Comparison of ENCODE assay signal across 1 cellular context in the genomic region with DNA sequence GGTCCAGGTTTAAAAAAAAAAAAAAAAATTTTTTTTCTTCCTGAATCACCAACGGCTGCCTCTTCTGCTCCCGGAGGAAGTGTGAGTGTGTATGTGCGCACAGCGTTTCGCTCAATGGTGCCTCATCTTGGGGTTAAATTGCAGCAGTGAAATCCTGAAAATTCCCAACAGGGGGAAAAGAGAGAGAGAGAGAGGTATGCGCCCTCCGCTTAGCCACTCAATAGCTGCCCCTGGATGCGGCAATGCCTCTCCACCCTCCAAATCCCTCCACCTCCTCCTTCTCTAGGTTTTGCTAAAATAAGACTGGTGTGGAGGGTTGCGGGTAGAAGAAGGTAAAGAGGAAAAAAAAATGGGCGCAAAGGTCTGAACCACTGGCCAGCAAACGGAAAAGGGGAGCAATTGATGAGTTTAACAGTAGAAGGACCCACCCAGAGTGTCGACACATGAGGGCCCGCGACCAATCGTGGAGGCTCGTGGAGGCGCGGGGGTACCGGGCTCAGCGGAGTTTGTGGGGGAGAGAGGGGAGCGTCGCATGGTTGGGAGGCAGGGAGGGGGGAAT.
A peak's percentile ranks its signal among the peaks of the same experiment; 100 is the strongest.
TF ChIP-seq lines count a peak whose summit lies in the region.

No MANE protein-coding gene starts in this region.

TF ChIP-seq in H1, 55 proteins besides CTCF, POLR2A, EP300 and RAD21 (continued from another document):
- no peak for TF ChIP-seq CHD2 (IDR thresholded peaks at IDR 0.05; ENCODE audit: low read length)
- TF ChIP-seq SIN3A (conservative IDR thresholded peaks at IDR 0.05 in 1 of 2, IDR thresholded peaks at IDR 0.05 in 1 of 2; ENCODE audit: low read depth in 1 of 2, low read length in 2 of 2), result no peak
- TF ChIP-seq BACH1 (IDR thresholded peaks at IDR 0.05; ENCODE audit: low read length), result no peak
- TF ChIP-seq CHD7 (IDR thresholded peaks at IDR 0.05; ENCODE audit: insufficient replicate concordance, low read length), result no peak
- no peak for TF ChIP-seq SIX5 (IDR thresholded peaks at IDR 0.05; ENCODE audit: low read depth, low read length)
- no peak for TF ChIP-seq SRF (IDR thresholded peaks at IDR 0.05; ENCODE audit: low read depth, low read length)
- TF ChIP-seq HDAC6 (IDR thresholded peaks at IDR 0.05; ENCODE audit: low read depth, low read length), result no peak
- no peak for TF ChIP-seq TCF12 (IDR thresholded peaks at IDR 0.05; ENCODE audit: low read depth, low read length)
- TF ChIP-seq, protein P1, sequence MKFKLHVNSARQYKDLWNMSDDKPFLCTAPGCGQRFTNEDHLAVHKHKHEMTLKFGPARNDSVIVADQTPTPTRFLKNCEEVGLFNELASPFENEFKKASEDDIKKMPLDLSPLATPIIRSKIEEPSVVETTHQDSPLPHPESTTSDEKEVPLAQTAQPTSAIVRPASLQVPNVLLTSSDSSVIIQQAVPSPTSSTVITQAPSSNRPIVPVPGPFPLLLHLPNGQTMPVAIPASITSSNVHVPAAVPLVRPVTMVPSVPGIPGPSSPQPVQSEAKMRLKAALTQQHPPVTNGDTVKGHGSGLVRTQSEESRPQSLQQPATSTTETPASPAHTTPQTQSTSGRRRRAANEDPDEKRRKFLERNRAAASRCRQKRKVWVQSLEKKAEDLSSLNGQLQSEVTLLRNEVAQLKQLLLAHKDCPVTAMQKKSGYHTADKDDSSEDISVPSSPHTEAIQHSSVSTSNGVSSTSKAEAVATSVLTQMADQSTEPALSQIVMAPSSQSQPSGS (IDR thresholded peaks at IDR 0.05; ENCODE audit: low read length), result no peak
- no peak for TF ChIP-seq SIRT6 (IDR thresholded peaks at IDR 0.05; ENCODE audit: low read length)
- TF ChIP-seq TAF1 (IDR thresholded peaks at IDR 0.05; ENCODE audit: low read depth, low read length), result peak; percentile 78
- no peak for TF ChIP-seq KDM1A (IDR thresholded peaks at IDR 0.05; ENCODE audit: borderline replicate concordance, low read length)
- TF ChIP-seq, protein P2, sequence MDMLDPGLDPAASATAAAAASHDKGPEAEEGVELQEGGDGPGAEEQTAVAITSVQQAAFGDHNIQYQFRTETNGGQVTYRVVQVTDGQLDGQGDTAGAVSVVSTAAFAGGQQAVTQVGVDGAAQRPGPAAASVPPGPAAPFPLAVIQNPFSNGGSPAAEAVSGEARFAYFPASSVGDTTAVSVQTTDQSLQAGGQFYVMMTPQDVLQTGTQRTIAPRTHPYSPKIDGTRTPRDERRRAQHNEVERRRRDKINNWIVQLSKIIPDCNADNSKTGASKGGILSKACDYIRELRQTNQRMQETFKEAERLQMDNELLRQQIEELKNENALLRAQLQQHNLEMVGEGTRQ (IDR thresholded peaks at IDR 0.05; ENCODE audit: low read length), result no peak
- TF ChIP-seq, protein P3, sequence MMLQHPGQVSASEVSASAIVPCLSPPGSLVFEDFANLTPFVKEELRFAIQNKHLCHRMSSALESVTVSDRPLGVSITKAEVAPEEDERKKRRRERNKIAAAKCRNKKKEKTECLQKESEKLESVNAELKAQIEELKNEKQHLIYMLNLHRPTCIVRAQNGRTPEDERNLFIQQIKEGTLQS (IDR thresholded peaks at IDR 0.05; ENCODE audit: insufficient read depth, low read depth, low read length), result no peak
- 0 out of 2 replicates have a peak, but pooled peaks have one; percentile 21 for TF ChIP-seq PHF8 (conservative IDR thresholded peaks at IDR 0.05; ENCODE audit: low read depth, low read length)
- no peak for TF ChIP-seq SP2 (IDR thresholded peaks at IDR 0.05; ENCODE audit: low read length)
- TF ChIP-seq SP1 (IDR thresholded peaks at IDR 0.05; ENCODE audit: low read depth, low read length), result no peak
- no peak for TF ChIP-seq MAFK (IDR thresholded peaks at IDR 0.05; ENCODE audit: low read depth, low read length)
- TF ChIP-seq ZNF274 (IDR thresholded peaks at IDR 0.05; ENCODE audit: borderline replicate concordance, extremely low read depth, low read length), result no peak
- peak; percentile 35 for TF ChIP-seq TAF7 (optimal IDR thresholded peaks at IDR 0.05; ENCODE audit: borderline replicate concordance, low read depth, low read length)
- no peak for TF ChIP-seq CBX8 (IDR thresholded peaks at IDR 0.05; ENCODE audit: borderline replicate concordance, low read depth, low read length)
- no peak; the same call in 1 of the 2 replicates for TF ChIP-seq POLR2AphosphoS5 (IDR thresholded peaks at IDR 0.05; ENCODE audit: low read depth, low read length)
- TF ChIP-seq CHD1 (IDR thresholded peaks at IDR 0.05; ENCODE audit: low read depth, low read length), result no peak
- no peak for TF ChIP-seq RBBP5 (IDR thresholded peaks at IDR 0.05; ENCODE audit: borderline replicate concordance, low read depth, low read length)
- no peak for TF ChIP-seq EZH2 (IDR thresholded peaks at IDR 0.05; ENCODE audit: low read depth, low read length, severe bottlenecking)
- no peak for TF ChIP-seq FOSL1 (IDR thresholded peaks at IDR 0.05; ENCODE audit: insufficient read depth, low read depth, low read length)
- no peak for TF ChIP-seq GTF2F1 (IDR thresholded peaks at IDR 0.05; ENCODE audit: borderline replicate concordance, low read depth, low read length)
- TF ChIP-seq HDAC2 (IDR thresholded peaks at IDR 0.05; ENCODE audit: borderline replicate concordance in 1 of 2, low read depth in 2 of 2, low read length in 2 of 2), result no peak
- TF ChIP-seq CREB1 (IDR thresholded peaks at IDR 0.05), result no peak
- TF ChIP-seq POU5F1 (IDR thresholded peaks at IDR 0.05; ENCODE audit: low read depth, low read length), result no peak
- TF ChIP-seq E2F6 (IDR thresholded peaks at IDR 0.05), result no peak
- peak; percentile 36; the same call in 1 of the 2 replicates for TF ChIP-seq SUZ12 (IDR thresholded peaks at IDR 0.05; ENCODE audit: low read length)
- TF ChIP-seq CEBPB (IDR thresholded peaks at IDR 0.05; ENCODE audit: low read depth, low read length), result no peak
- peak; percentile 50 for TF ChIP-seq ASH2L (IDR thresholded peaks at IDR 0.05; ENCODE audit: low read length)
- TF ChIP-seq JUN (IDR thresholded peaks at IDR 0.05; ENCODE audit: low read depth, low read length), result no peak
- no peak for TF ChIP-seq CTBP2 (IDR thresholded peaks at IDR 0.05; ENCODE audit: borderline replicate concordance, insufficient read depth, insufficient read length, low read length)
- no peak for TF ChIP-seq KDM5A (IDR thresholded peaks at IDR 0.05; ENCODE audit: low read length)
- TF ChIP-seq YY1 (IDR thresholded peaks at IDR 0.05; ENCODE audit: low read depth, low read length), result peak; percentile 55; the same call in 1 of the 2 replicates
- no peak for TF ChIP-seq KDM4A (IDR thresholded peaks at IDR 0.05; ENCODE audit: low read depth, low read length, severe bottlenecking)
- no peak for TF ChIP-seq GABPA (IDR thresholded peaks at IDR 0.05; ENCODE audit: borderline replicate concordance, insufficient read depth, low read length)
- TF ChIP-seq MAX (IDR thresholded peaks at IDR 0.05), result 0 out of 2 replicates have a peak, but pooled peaks have one; percentile 8
- TF ChIP-seq SP4 (IDR thresholded peaks at IDR 0.05; ENCODE audit: low read length), result no peak
- no peak for TF ChIP-seq JUND (IDR thresholded peaks at IDR 0.05; ENCODE audit: low read length)
- no peak for TF ChIP-seq BRCA1 (IDR thresholded peaks at IDR 0.05; ENCODE audit: low read depth, low read length)
- peak; percentile 63 for TF ChIP-seq TBP (IDR thresholded peaks at IDR 0.05; ENCODE audit: low read depth, low read length)
- TF ChIP-seq EGR1 (IDR thresholded peaks at IDR 0.05; ENCODE audit: borderline replicate concordance, low read depth, low read length), result no peak
- TF ChIP-seq NANOG (IDR thresholded peaks at IDR 0.05; ENCODE audit: insufficient read depth, low read depth, low read length, poor library complexity, severe bottlenecking), result no peak
- no peak for TF ChIP-seq CBX5 (IDR thresholded peaks at IDR 0.05; ENCODE audit: low read depth, low read length)
- TF ChIP-seq RNF2 (IDR thresholded peaks at IDR 0.05; ENCODE audit: borderline replicate concordance, low read depth, low read length, missing control alignments, poor library complexity, severe bottlenecking), result no peak
- no peak for TF ChIP-seq RFX5 (IDR thresholded peaks at IDR 0.05; ENCODE audit: borderline replicate concordance, low read depth, low read length)
- TF ChIP-seq BCL11A (IDR thresholded peaks at IDR 0.05; ENCODE audit: low read depth in 2 of 2, low read length in 2 of 2), result no peak
- no peak for TF ChIP-seq SAP30 (IDR thresholded peaks at IDR 0.05; ENCODE audit: insufficient read depth, insufficient replicate concordance, low read length)
- TF ChIP-seq RXRA (IDR thresholded peaks at IDR 0.05; ENCODE audit: insufficient read depth, low read depth, low read length), result no peak
TF ChIP-seq in H1: peak in this region for 9.
